15 cellular contexts compared by ENCODE assay signal in genomic region chr7:27140108-27140842, GRCh38. TPM values are rescaled to one million over a fixed set of nuclear protein-coding genes. Genes with fewer than 3 reads are reported as not detected.
DNase-seq lines count a peak whose midpoint lies in the region; ATAC-seq and TF ChIP-seq lines count a peak whose summit lies in the region.
"Had no signal": no experiment of that assay in that cellular context is flagged by ENCODE, and none has a peak within 500 bp of the region (broad histone marks: within the 10 kb centered on the region; RNA-seq: fewer than 3 reads in every experiment).

No MANE protein-coding gene starts in this region.

- H3K4me3 ChIP-seq in adrenal gland = peak overlapping the region in 1 of 4 donors; percentile 91
- H3K4me3 ChIP-seq in iPS-15b (ENCODE audit: low read depth, low read length) = peak overlapping the region; percentile 9
- H3K4me3 ChIP-seq: HAP-1 had no signal

- WGBS in adrenal gland, 4 donors = 72 to 81% (median 80%) methylated on average over 15 of the region's 15 CpGs

- no peak for ATAC-seq in omental fat pad (ENCODE audit: low FRiP score)
- no peak for ATAC-seq in activated CD8-positive, alpha-beta T cell treated with anti-CD3 and anti-CD28 coated beads for 36 hours
- no peak for ATAC-seq in GM18511 (IDR thresholded peaks at IDR 0.05; ENCODE audit: unreplicated experiment)
- ATAC-seq: activated T-cell treated with anti-CD3 and anti-CD28 coated beads, Interleukin-2, amount 50 U/mL, for 4 hours; natural killer cell treated with Interleukin-12 subunit alpha and Interleukin-12 subunit beta and Interleukin-15 and Interleukin-18, amount 100 ng/mL, for 72 hours had no signal

- no peak overlapping the region for H3K4me3 Mint-ChIP-seq in activated CD8-positive, alpha-beta T cell treated with anti-CD3 and anti-CD28 coated beads for 36 hours
- H3K4me3 Mint-ChIP-seq: activated T-cell treated with anti-CD3 and anti-CD28 coated beads, Interleukin-2, amount 50 U/mL, for 4 hours; natural killer cell treated with Interleukin-12 subunit alpha and Interleukin-12 subunit beta and Interleukin-15 and Interleukin-18, amount 100 ng/mL, for 72 hours had no signal

- no peaks in the 10 kb centered on the region for H3K36me3 ChIP-seq in ES-I3 (ENCODE audit: insufficient read depth, low read length)
- H3K36me3 ChIP-seq in adrenal gland (replicated peaks in 1 of 2) = peaks cover 0 to 10% of the 10 kb centered on the region in 2 donors
- H3K36me3 ChIP-seq in iPS-15b (ENCODE audit: control insufficient read depth, insufficient read depth, low read length) = no peaks in the 10 kb centered on the region

- H3K4me1 ChIP-seq in ES-I3 (ENCODE audit: insufficient read depth, low read length) (peaks cover 4% of the 10 kb centered on the region; the same call in 1 of the 2 replicates), adrenal gland (replicated peaks in 1 of 2) (peaks cover 15 to 29% of the 10 kb centered on the region in 2 donors), iPS-15b (ENCODE audit: control insufficient read depth, insufficient read depth, low read length) (no peaks in the 10 kb centered on the region)

- H3K27ac ChIP-seq in adrenal gland = peak overlapping the region in 3 of 5 donors; percentile 59 to 99 (median 99)

- H3K9me3 ChIP-seq in ES-I3 (ENCODE audit: control insufficient read depth, insufficient read depth, low read length) (no peaks in the 10 kb centered on the region), adrenal gland (replicated peaks in 1 of 3) (no peaks in the 10 kb centered on the region), iPS-15b (ENCODE audit: control insufficient read depth, insufficient read depth, low read length) (no peaks in the 10 kb centered on the region)
- H3K9me3 ChIP-seq: HAP-1 had no signal

- H3K27me3 ChIP-seq in adrenal gland (no peaks in the 10 kb centered on the region), iPS-15b (ENCODE audit: control insufficient read depth, insufficient read depth, low read length) (peaks cover 100% of the 10 kb centered on the region)

- 0 out of 2 replicates have a peak overlapping the region, but pooled peaks have one; percentile 26 for H3K9ac ChIP-seq in ES-I3 (ENCODE audit: low read depth, low read length)
- no peak overlapping the region for H3K9ac ChIP-seq in iPS-15b (ENCODE audit: low read depth, low read length)

- CTCF ChIA-PET in activated CD8-positive, alpha-beta T cell treated with anti-CD3 and anti-CD28 coated beads for 36 hours (lab: Charles Lee) = interaction anchor here (1.7 kb wide), 1 partner anchor 10 kb away, joined by 6 read pairs; no protein-coding TSS in a partner anchor

- DNase-seq in adrenal gland (peak in 2 of 7 donors; percentile 25 to 28), omental fat pad (ENCODE audit: low spot score) (peak; percentile 12), NCI-H774 (lab: John Stamatoyannopoulos, UW) (no peak)
- DNase-seq in activated CD8-positive, alpha-beta T cell treated with anti-CD3 and anti-CD28 coated beads for 36 hours = no peak
- no peak for DNase-seq in activated CD4-positive, alpha-beta T cell treated with anti-CD3 and anti-CD28 coated beads for 48 hours
- DNase-seq: activated T-cell treated with anti-CD3 and anti-CD28 coated beads, Interleukin-2, amount 50 U/mL, for 4 hours; dermis blood vessel endothelial cell; foreskin melanocyte; NCI-H2107 had no signal

- no peak overlapping the region for H3K27ac Mint-ChIP-seq in activated CD8-positive, alpha-beta T cell treated with anti-CD3 and anti-CD28 coated beads for 36 hours
- H3K27ac Mint-ChIP-seq: natural killer cell treated with Interleukin-12 subunit alpha and Interleukin-12 subunit beta and Interleukin-15 and Interleukin-18, amount 100 ng/mL, for 72 hours had no signal

- TF ChIP-seq CTCF in adrenal gland (IDR thresholded peaks at IDR 0.05) = no peak
- no peak for TF ChIP-seq CTCF in omental fat pad (IDR thresholded peaks at IDR 0.05)
- TF ChIP-seq CTCF in activated CD8-positive, alpha-beta T cell treated with anti-CD3 and anti-CD28 coated beads for 36 hours (IDR thresholded peaks at IDR 0.05) = no peak

- intact Hi-C loops in adrenal gland (cut with DNase I) = loop anchor here (5.0 kb wide), 1 partner anchor 283 kb away; no protein-coding TSS in a partner anchor
- intact Hi-C loops in activated CD8-positive, alpha-beta T cell treated with anti-CD3 and anti-CD28 coated beads for 36 hours (cut with micrococcal nuclease) = no loop called here

- peaks cover 29% of the 10 kb centered on the region for H3K27me3 Mint-ChIP-seq in activated CD8-positive, alpha-beta T cell treated with anti-CD3 and anti-CD28 coated beads for 36 hours

- no peak for TF ChIP-seq POLR2A in adrenal gland (IDR thresholded peaks at IDR 0.05)

- H3K4me1 Mint-ChIP-seq in activated CD8-positive, alpha-beta T cell treated with anti-CD3 and anti-CD28 coated beads for 36 hours (ENCODE audit: low read depth) = peaks cover 5% of the 10 kb centered on the region

- POLR2A ChIA-PET in activated CD8-positive, alpha-beta T cell treated with anti-CD3 and anti-CD28 coated beads for 36 hours (lab: Charles Lee) = no interaction called here

- H3K9me3 Mint-ChIP-seq in activated CD8-positive, alpha-beta T cell treated with anti-CD3 and anti-CD28 coated beads for 36 hours = no peaks in the 10 kb centered on the region
- H3K9me3 Mint-ChIP-seq: activated T-cell treated with anti-CD3 and anti-CD28 coated beads, Interleukin-2, amount 50 U/mL, for 4 hours; natural killer cell treated with Interleukin-12 subunit alpha and Interleukin-12 subunit beta and Interleukin-15 and Interleukin-18, amount 100 ng/mL, for 72 hours had no signal

- H3K36me3 Mint-ChIP-seq in activated CD8-positive, alpha-beta T cell treated with anti-CD3 and anti-CD28 coated beads for 36 hours (ENCODE audit: low read depth) = no peaks in the 10 kb centered on the region
- H3K36me3 Mint-ChIP-seq: natural killer cell treated with Interleukin-12 subunit alpha and Interleukin-12 subunit beta and Interleukin-15 and Interleukin-18, amount 100 ng/mL, for 72 hours had no signal

RNA-seq across cellular contexts. Expression of gene HOXA5, which starts 3.2 kb away (rescaled TPM):
- total RNA-seq in adrenal gland = 100 to 1,000 TPM in 1 of 8 donors, 10 to 100 TPM in 7; 39.2 to 132 (median 65.7) TPM
- polyA plus RNA-seq in adrenal gland = 10 to 100 TPM; 21.8 to 42.0 (median 25.9) TPM
- 10 to 100 TPM; 10.4 to 39.4 (median 26.5) TPM for total RNA-seq in omental fat pad
- total RNA-seq in activated CD8-positive, alpha-beta T cell treated with anti-CD3 and anti-CD28 coated beads for 36 hours = not detected
- total RNA-seq: A673; activated T-cell treated with anti-CD3 and anti-CD28 coated beads, Interleukin-2, amount 50 U/mL, for 4 hours had no signal

RNA-seq across cellular contexts. Expression of gene HOXA6, which starts 7.3 kb away (rescaled TPM):
- 10 to 100 TPM in 7 of 8 donors, 1 to 10 TPM in 1; 8.5 to 27.2 (median 16.8) TPM for total RNA-seq in adrenal gland
- polyA plus RNA-seq in adrenal gland = 1 to 10 TPM; 1.3 to 5.6 (median 1.4) TPM
- total RNA-seq in omental fat pad = 10 to 100 TPM in 1 of 4 donors, 1 to 10 TPM in 3; 1.1 to 13.1 (median 6.4) TPM
- total RNA-seq in activated CD8-positive, alpha-beta T cell treated with anti-CD3 and anti-CD28 coated beads for 36 hours = not detected
- total RNA-seq: A673; activated T-cell treated with anti-CD3 and anti-CD28 coated beads, Interleukin-2, amount 50 U/mL, for 4 hours had no signal

RNA-seq across cellular contexts. Expression of gene HOXA4, which starts 9.7 kb away (rescaled TPM):
- total RNA-seq in adrenal gland (10 to 100 TPM in 1 of 8 donors, 1 to 10 TPM in 7; 3.5 to 10.9 (median 5.6) TPM), omental fat pad (1 to 10 TPM; 1.6 to 5.7 (median 3.1) TPM)
- polyA plus RNA-seq in adrenal gland = 10 to 100 TPM in 2 of 3 donors, 1 to 10 TPM in 1; 9.3 to 12.6 (median 11.3) TPM
- under 1 TPM in 1 of 2 experiments, not detected in 1; 0.25 TPM for total RNA-seq in activated CD8-positive, alpha-beta T cell treated with anti-CD3 and anti-CD28 coated beads for 36 hours
- total RNA-seq: A673 had no signal

RNA-seq across cellular contexts. Expression of gene HOXA3, which starts 12.1 kb away (rescaled TPM):
- total RNA-seq in adrenal gland = 10 to 100 TPM in 2 of 8 donors, 1 to 10 TPM in 6; 2.3 to 32.7 (median 4.8) TPM
- 1 to 10 TPM; 1.0 to 3.7 (median 2.8) TPM for polyA plus RNA-seq in adrenal gland
- total RNA-seq in omental fat pad = 10 to 100 TPM in 1 of 4 donors, 1 to 10 TPM in 3; 1.8 to 11.0 (median 4.3) TPM
- total RNA-seq in activated CD8-positive, alpha-beta T cell treated with anti-CD3 and anti-CD28 coated beads for 36 hours = not detected
- total RNA-seq: A673; activated T-cell treated with anti-CD3 and anti-CD28 coated beads, Interleukin-2, amount 50 U/mL, for 4 hours; natural killer cell treated with Interleukin-12 subunit alpha and Interleukin-12 subunit beta and Interleukin-15 and Interleukin-18, amount 100 ng/mL, for 72 hours had no signal

RNA-seq across cellular contexts. Expression of gene HOXA7, which starts 16.2 kb away (rescaled TPM):
- total RNA-seq in adrenal gland (10 to 100 TPM; 21.3 to 39.1 (median 24.9) TPM), omental fat pad (1 to 10 TPM; 4.6 to 6.1 (median 5.3) TPM)
- 10 to 100 TPM in 2 of 3 donors, 1 to 10 TPM in 1; 9.7 to 25.3 (median 12.4) TPM for polyA plus RNA-seq in adrenal gland
- not detected for total RNA-seq in activated CD8-positive, alpha-beta T cell treated with anti-CD3 and anti-CD28 coated beads for 36 hours
- total RNA-seq: activated T-cell treated with anti-CD3 and anti-CD28 coated beads, Interleukin-2, amount 50 U/mL, for 4 hours had no signal

Comparison
In these comparisons a context has a peak if more than half of its experiments do, and no peak if none do; other contexts are left out.
1. RNA of gene HOXA5, which starts 3.2 kb away (total RNA-seq): 39.2 to 132 TPM in adrenal gland and 10.4 to 39.4 TPM in omental fat pad; not detected in activated CD8-positive, alpha-beta T cell treated with anti-CD3 and anti-CD28 coated beads for 36 hours; every median in the first group is over 10 times any median in the second.